8 cellular contexts compared by ENCODE assay signal in the genomic region with DNA sequence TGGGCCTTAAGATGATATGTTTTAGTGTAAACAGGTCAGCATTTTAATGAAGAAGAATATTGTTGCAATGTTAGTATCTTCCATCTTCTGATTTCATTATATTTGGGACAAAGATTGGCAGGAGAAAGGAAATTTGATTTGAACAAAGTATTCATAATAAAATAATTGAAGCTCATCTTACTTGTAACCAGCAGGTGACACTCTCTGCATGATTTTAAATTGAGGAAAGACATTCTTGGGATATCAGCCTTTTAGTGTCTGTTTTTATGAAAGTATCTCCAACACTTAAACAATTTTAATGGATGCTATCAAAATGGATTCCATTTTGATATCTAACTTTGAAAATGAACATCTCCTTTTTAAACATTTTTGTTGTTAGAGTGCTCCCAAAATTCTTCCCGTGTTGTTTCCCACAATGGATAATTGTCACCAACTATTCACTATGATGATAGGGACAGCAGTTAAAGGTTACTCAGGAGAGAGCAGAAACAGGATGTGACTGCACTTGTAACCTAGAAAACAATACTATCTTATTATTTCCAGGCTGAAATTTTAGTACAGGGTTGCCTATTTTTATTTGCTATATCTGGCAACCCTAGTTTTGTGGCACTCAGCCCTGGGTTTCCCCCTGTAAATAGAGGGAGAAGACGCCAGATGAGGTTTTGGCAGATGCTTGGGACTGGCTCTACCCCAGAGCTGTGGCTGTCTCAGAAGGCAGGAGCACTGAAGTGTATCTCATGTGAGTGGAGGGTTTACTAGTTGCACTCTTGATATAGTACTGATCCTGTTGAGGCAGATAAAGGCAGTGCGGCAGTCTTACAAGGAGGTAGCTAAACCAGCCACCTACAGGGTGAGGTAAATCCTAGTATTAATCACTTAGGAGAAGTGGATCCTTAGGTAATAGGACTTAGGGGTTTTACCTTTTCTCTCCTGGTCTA. TPM values are rescaled to one million over a fixed set of nuclear protein-coding genes. Genes with fewer than 3 reads are reported as not detected.
DNase-seq lines count a peak whose midpoint lies in the region; ATAC-seq and TF ChIP-seq lines count a peak whose summit lies in the region.

No MANE protein-coding gene starts in this region.

- peaks cover 7% of the 10 kb centered on the region for H3K4me1 Mint-ChIP-seq in type B pancreatic cell (ENCODE audit: unreplicated experiment)

- no peak overlapping the region for H3K4me3 Mint-ChIP-seq in type B pancreatic cell

- ATAC-seq in heart left ventricle (peak in 1 of 4 donors; percentile 34), left ventricle myocardium superior (no peak), GM21576 (IDR thresholded peaks at IDR 0.05; ENCODE audit: unreplicated experiment) (no peak)

- no peak for DNase-seq in heart left ventricle
- DNase-seq in left ventricle myocardium superior = no peak
- no peak for DNase-seq in Peyer's patch
- DNase-seq in foreskin fibroblast = peak; percentile 6 to 43
- DNase-seq in type B pancreatic cell (ENCODE audit: extremely low spot score, unreplicated experiment) = no peak
- DNase-seq in ovary = no peak
- DNase-seq in globus pallidus (ENCODE audit: low spot score) = no peak

- peaks cover 4% of the 10 kb centered on the region for H3K27me3 Mint-ChIP-seq in type B pancreatic cell

- H3K9me3 ChIP-seq in heart left ventricle = no peaks in the 10 kb centered on the region
- H3K9me3 ChIP-seq in Peyer's patch = no peaks in the 10 kb centered on the region
- no peaks in the 10 kb centered on the region for H3K9me3 ChIP-seq in ovary

- peak in 11 of 12 donors; percentile 17 to 57 (median 38) for TF ChIP-seq CTCF in heart left ventricle (IDR thresholded peaks at IDR 0.05)
- TF ChIP-seq CTCF in Peyer's patch (IDR thresholded peaks at IDR 0.05) = peak in 4 of 6 experiments; percentile 16 to 48 (median 44)
- TF ChIP-seq CTCF in foreskin fibroblast (IDR thresholded peaks at IDR 0.05; ENCODE audit: low read depth, low read length) = peak; percentile 19
- TF ChIP-seq CTCF in type B pancreatic cell (conservative IDR thresholded peaks at IDR 0.05) = peak; percentile 64
- peak in 1 of 3 donors; percentile 9 for TF ChIP-seq CTCF in ovary (IDR thresholded peaks at IDR 0.05)

- H3K4me3 ChIP-seq in heart left ventricle = no peak overlapping the region
- H3K4me3 ChIP-seq in Peyer's patch = no peak overlapping the region
- H3K4me3 ChIP-seq in foreskin fibroblast (ENCODE audit: low read depth in 1 of 2, low read length in 2 of 2) = no peak overlapping the region
- H3K4me3 ChIP-seq in ovary = no peak overlapping the region

- peaks cover 0 to 5% (median 0%) of the 10 kb centered on the region in 12 donors for H3K4me1 ChIP-seq in heart left ventricle
- H3K4me1 ChIP-seq in Peyer's patch = no peaks in the 10 kb centered on the region
- no peaks in the 10 kb centered on the region for H3K4me1 ChIP-seq in ovary (ENCODE audit: insufficient read depth)

- intact Hi-C loops in heart left ventricle (cut with DNase I) = loop anchor here (2.0 to 10.0 kb wide), 7 partner anchors 32 to 661 kb away; a partner anchor contains a TSS
- intact Hi-C loops in left ventricle myocardium superior (cut with micrococcal nuclease) = no loop called here
- intact Hi-C loops in ovary (cut with DNase I) = no loop called here

- H3K27ac Mint-ChIP-seq in type B pancreatic cell = no peak overlapping the region

- 33 to 43% (median 40%) methylated on average over 3 of the region's 3 CpGs for WGBS in heart left ventricle, 4 donors
- 38 to 49% (median 42%) methylated on average over 3 of the region's 3 CpGs for WGBS in ovary, 3 donors

- H3K9me3 Mint-ChIP-seq in type B pancreatic cell = no peaks in the 10 kb centered on the region

- no peak for TF ChIP-seq EP300 in ovary (IDR thresholded peaks at IDR 0.05)

- no peak for TF ChIP-seq POLR2A in heart left ventricle (IDR thresholded peaks at IDR 0.05)
- no peak for TF ChIP-seq POLR2A in Peyer's patch (IDR thresholded peaks at IDR 0.05)
- no peak for TF ChIP-seq POLR2A in ovary (IDR thresholded peaks at IDR 0.05)

- no peaks in the 10 kb centered on the region for H3K36me3 Mint-ChIP-seq in type B pancreatic cell

- H3K27me3 ChIP-seq in heart left ventricle (no peaks in the 10 kb centered on the region), Peyer's patch (no peaks in the 10 kb centered on the region), ovary (no peaks in the 10 kb centered on the region)

- H3K36me3 ChIP-seq in heart left ventricle (peaks cover 0 to 6% (median 0%) of the 10 kb centered on the region in 9 donors), Peyer's patch (peaks cover 0 to 69% (median 0%) of the 10 kb centered on the region in 3 donors), ovary (no peaks in the 10 kb centered on the region)

- H3K27ac ChIP-seq in heart left ventricle = no peak overlapping the region
- no peak overlapping the region for H3K27ac ChIP-seq in Peyer's patch
- H3K27ac ChIP-seq in ovary = no peak overlapping the region

RNA-seq across cellular contexts. Expression of a gene that starts 31.0 kb away (rescaled TPM):
- 1 to 10 TPM; 4.1 to 9.6 (median 6.8) TPM for total RNA-seq in heart left ventricle
- 1 to 10 TPM in 1 of 2 donors, under 1 TPM in 1; 0.87 to 9.4 TPM for polyA plus RNA-seq in heart left ventricle
- 5.7 TPM for total RNA-seq in left ventricle myocardium superior
- 10 to 100 TPM in 1 of 4 donors, 1 to 10 TPM in 1, under 1 TPM in 2; 0.70 to 16.5 (median 1.1) TPM for total RNA-seq in Peyer's patch
- total RNA-seq in type B pancreatic cell (ENCODE audit: low replicate concordance) = 1.00 and 1.6 TPM in 2 replicates
- 1 to 10 TPM in 1 of 7 donors, under 1 TPM in 6; 0.13 to 2.1 (median 0.45) TPM for total RNA-seq in ovary
- under 1 TPM; 0.33 to 0.75 TPM for polyA plus RNA-seq in ovary

Comparison
In these comparisons a context has a peak if more than half of its experiments do, and no peak if none do; other contexts are left out.
1. intact Hi-C loops: an anchor here in heart left ventricle (2.0 to 10.0 kb wide); none called in left ventricle myocardium superior and ovary.
2. DNase-seq: peak in foreskin fibroblast (2 of 2); none in heart left ventricle (0 of 5), left ventricle myocardium superior (single experiment), Peyer's patch (0 of 3), type B pancreatic cell (single experiment), ovary (0 of 5) and globus pallidus (single experiment).